20 cellular contexts compared by ENCODE assay signal in the genomic region with DNA sequence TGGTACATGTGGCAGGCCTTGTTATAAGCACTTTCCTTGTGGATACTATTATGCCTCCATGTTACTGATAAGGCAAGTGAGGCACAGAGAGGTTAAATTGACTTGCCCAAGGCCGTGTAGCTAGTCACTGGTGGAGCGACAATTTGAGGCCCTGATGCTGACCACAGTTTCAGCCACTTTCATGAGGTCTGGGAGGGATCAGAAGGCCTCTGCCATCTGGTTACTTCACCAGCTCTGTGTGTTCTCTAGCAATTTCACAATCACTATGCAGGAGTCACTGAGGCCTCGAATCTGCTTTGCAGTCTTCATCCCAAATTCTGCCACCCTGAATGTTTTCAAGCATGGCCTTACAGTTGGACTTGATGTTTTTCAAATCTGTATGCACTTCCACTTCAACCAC. TPM values are rescaled to one million over a fixed set of nuclear protein-coding genes. Genes with fewer than 3 reads are reported as not detected.
DNase-seq lines count a peak whose midpoint lies in the region; ATAC-seq, FAIRE-seq and TF ChIP-seq lines count a peak whose summit lies in the region.
"Had no signal": no experiment of that assay in that cellular context is flagged by ENCODE, and none has a peak within 500 bp of the region (broad histone marks: within the 10 kb centered on the region; RNA-seq: fewer than 3 reads in every experiment).

No MANE protein-coding gene starts in this region.

- intact Hi-C loops in MCF 10A (cut with micrococcal nuclease) (no loop called here), mammary epithelial cell (cut with micrococcal nuclease) (no loop called here), GM12878 (cut with micrococcal nuclease; ENCODE audit: unreplicated experiment) (no loop called here)

- 92% methylated on average over 3 of the region's 3 CpGs for WGBS in mammary epithelial cell (ENCODE audit: low coverage, missing lambda C conversion rate)
- 95% methylated on average over 3 of the region's 3 CpGs for WGBS in GM12878 (ENCODE audit: insufficient coverage, insufficient replicate concordance, low lambda C conversion rate, missing lambda C conversion rate)

- in situ Hi-C loops in mammary epithelial cell (cut with MboI; ENCODE audit: low sequenced_read_pairs in 2 of 2) (no loop called here), GM12878 (cut with MboI) (no loop called here), GM13976 (cut with MboI; ENCODE audit: low sequenced_read_pairs, unreplicated experiment) (loop anchor here (25.0 kb wide), 1 partner anchor 375 kb away; no protein-coding TSS in a partner anchor)

- FAIRE-seq in GM12878 (lab: Jason Lieb, UNC) (peak; percentile 65), H54 (lab: Jason Lieb, UNC) (no peak)

- H3K4me2 ChIP-seq in mammary epithelial cell (ENCODE audit: insufficient read depth, low read depth, low read length): no peak overlapping the region
- peak overlapping the region; percentile 40; the same call in 1 of the 2 replicates for H3K4me2 ChIP-seq in MM.1S (ENCODE audit: low read depth, low read length)
- no peak overlapping the region for H3K4me2 ChIP-seq in GM12878 (ENCODE audit: control insufficient read depth, insufficient read depth)

- H2AFZ ChIP-seq in mammary epithelial cell (ENCODE audit: low read depth, low read length) (no peak overlapping the region), MM.1S (ENCODE audit: low read length) (no peak overlapping the region), GM12878 (ENCODE audit: control insufficient read depth, low read depth, low read length) (no peak overlapping the region)

- TF ChIP-seq CTCF in MCF 10A (IDR thresholded peaks at IDR 0.05; ENCODE audit: unreplicated experiment) (no peak), mammary epithelial cell (conservative IDR thresholded peaks at IDR 0.05 in 1 of 2, IDR thresholded peaks at IDR 0.05 in 1 of 2; ENCODE audit: extremely low read depth in 1 of 2, insufficient read depth in 1 of 2, low read depth in 1 of 2, low read length in 2 of 2) (no peak), MM.1S (IDR thresholded peaks at IDR 0.05; ENCODE audit: low read length) (no peak), GM12878 (IDR thresholded peaks at IDR 0.05 in 2 of 3, conservative IDR thresholded peaks at IDR 0.05 in 1 of 3; ENCODE audit: control insufficient read depth in 2 of 3, extremely low read depth in 1 of 3, insufficient read depth in 1 of 3, low read depth in 3 of 3, low read length in 3 of 3) (no peak), GM13976 (IDR thresholded peaks at IDR 0.05; ENCODE audit: borderline replicate concordance, control extremely low read depth, extremely low read depth, insufficient read depth, missing control alignments) (no peak)

- H3K9me2 ChIP-seq in MM.1S (replicated peaks; ENCODE audit: insufficient read depth, low read length): no peaks in the 10 kb centered on the region

- dilution Hi-C loops in mammary epithelial cell (cut with HindIII; ENCODE audit: low sequenced_read_pairs): no loop called here

- H3K79me2 ChIP-seq in mammary epithelial cell (ENCODE audit: insufficient read depth, low read length) (no peaks in the 10 kb centered on the region), MM.1S (ENCODE audit: low read length) (0 out of 2 replicates have a peak, but pooled peaks cover 8% of the 10 kb centered on the region), GM12878 (ENCODE audit: control insufficient read depth, insufficient read depth, low read length) (no peaks in the 10 kb centered on the region)

- H4K20me1 ChIP-seq in mammary epithelial cell (ENCODE audit: insufficient read depth, low read length): no peaks in the 10 kb centered on the region
- H4K20me1 ChIP-seq in MM.1S (ENCODE audit: insufficient read depth, low read length): no peaks in the 10 kb centered on the region
- H4K20me1 ChIP-seq in GM12878 (ENCODE audit: control insufficient read depth, insufficient read depth): no peaks in the 10 kb centered on the region

- H3K27ac ChIP-seq in mammary epithelial cell (ENCODE audit: insufficient read depth, low read depth, low read length): no peak overlapping the region
- peak overlapping the region; percentile 51; the same call in 1 of the 2 replicates for H3K27ac ChIP-seq in MM.1S (ENCODE audit: low read length)
- no peak overlapping the region for H3K27ac ChIP-seq in GM12878 (ENCODE audit: control insufficient read depth, insufficient read depth)
- H3K27ac ChIP-seq: tibial nerve had no signal

- no peaks in the 10 kb centered on the region for H3K9me3 Mint-ChIP-seq in MCF 10A (ENCODE audit: unreplicated experiment)
- H3K9me3 Mint-ChIP-seq: activated T-cell treated with anti-CD3 and anti-CD28 coated beads, Interleukin-2, amount 50 U/mL, for 4 hours; CD8-positive, alpha-beta memory T cell; central memory CD8-positive, alpha-beta T cell; H9; immature natural killer cell had no signal

- DNase-seq in MCF 10A (ENCODE audit: unreplicated experiment) (peak; percentile 5), mammary epithelial cell (no peak), MM.1S (peak; percentile 87), GM12878 (ENCODE audit: low read depth, low spot score) (no peak), renal cortical epithelial cell (ENCODE audit: low read depth) (peak; percentile 15), NCI-H524 (lab: John Stamatoyannopoulos, UW) (no peak), H54 (ENCODE audit: insufficient read length, low spot score) (no peak), GM13976 (ENCODE audit: low spot score) (no peak)
- DNase-seq: activated T-cell treated with anti-CD3 and anti-CD28 coated beads, Interleukin-2, amount 50 U/mL, for 4 hours; CD8-positive, alpha-beta memory T cell; H9; immature natural killer cell; KBM-7; NCI-H1930; NCI-H526; nucleus accumbens; stimulated activated CD4-positive, alpha-beta T cell treated with anti-CD3 and anti-CD28 coated beads, Interleukin-4, amount 100 ng/mL, for 1 hour; T-helper 17 cell had no signal

- POLR2A ChIA-PET in MCF 10A (lab: Yijun Ruan, JAX) (interaction anchor here (0.6 kb wide), 1 partner anchor 175 kb away, joined by 4 read pairs; a partner anchor contains a TSS), GM12878 (lab: Charles Lee) (no interaction called here)

- TF ChIP-seq RAD21 in GM12878 (IDR thresholded peaks at IDR 0.05; ENCODE audit: insufficient read depth, low read depth, low read length): no peak

- H3K9ac ChIP-seq in mammary epithelial cell (ENCODE audit: insufficient read depth, low read length): no peak overlapping the region
- no peak overlapping the region for H3K9ac ChIP-seq in MM.1S (ENCODE audit: low read length)
- no peak overlapping the region for H3K9ac ChIP-seq in GM12878 (ENCODE audit: control insufficient read depth, insufficient read depth, low read length)

- CTCF ChIA-PET in MCF 10A (lab: Yijun Ruan, JAX) (no interaction called here), mammary epithelial cell (lab: Charles Lee; ENCODE audit: low non-redundant PET) (no interaction called here), GM12878 (lab: Yijun Ruan, JAX) (interaction anchor here (0.6 kb wide), 1 partner anchor 30 kb away, joined by 3 read pairs; no protein-coding TSS in a partner anchor)

- H3K36me3 Mint-ChIP-seq in MCF 10A (ENCODE audit: insufficient read depth, unreplicated experiment): peaks cover 16% of the 10 kb centered on the region

- H3K4me1 ChIP-seq in mammary epithelial cell (ENCODE audit: insufficient read depth, low read length): no peaks in the 10 kb centered on the region
- peaks cover 42% of the 10 kb centered on the region for H3K4me1 ChIP-seq in MM.1S (ENCODE audit: low read length)
- no peaks in the 10 kb centered on the region for H3K4me1 ChIP-seq in GM12878 (ENCODE audit: control insufficient read depth, insufficient read depth, low read length)

- peaks cover 7% of the 10 kb centered on the region for H3K4me1 Mint-ChIP-seq in MCF 10A (ENCODE audit: insufficient read depth, unreplicated experiment)
- H3K4me1 Mint-ChIP-seq: H9 had no signal

- no peaks in the 10 kb centered on the region for H3K27me3 Mint-ChIP-seq in MCF 10A (ENCODE audit: insufficient read depth, unreplicated experiment)
- H3K27me3 Mint-ChIP-seq: CD8-positive, alpha-beta memory T cell; central memory CD8-positive, alpha-beta T cell; T-helper 17 cell had no signal

- SMC1A ChIA-PET in GM12878 (lab: Charles Lee; ENCODE audit: uncharacterized antibody, unreplicated experiment): interaction anchor here (0.8 to 1.6 kb wide), 2 partner anchors 9 to 14 kb away, joined by 3 to 7 read pairs; no protein-coding TSS in a partner anchor

- RAD21 ChIA-PET in GM12878 (lab: Charles Lee; ENCODE audit: unreplicated experiment): interaction anchor here (0.9 kb wide), 1 partner anchor 9 kb away, joined by 3 read pairs; a partner anchor contains a TSS

- no peak overlapping the region for H3K4me3 Mint-ChIP-seq in MCF 10A (ENCODE audit: unreplicated experiment)
- H3K4me3 Mint-ChIP-seq: activated T-cell treated with anti-CD3 and anti-CD28 coated beads, Interleukin-2, amount 50 U/mL, for 4 hours; CD8-positive, alpha-beta memory T cell; central memory CD8-positive, alpha-beta T cell; H9; immature natural killer cell; T-helper 17 cell had no signal

- no peak overlapping the region for H3K27ac Mint-ChIP-seq in MCF 10A (ENCODE audit: low read depth, unreplicated experiment)
- H3K27ac Mint-ChIP-seq: CD8-positive, alpha-beta memory T cell; H9; T-helper 17 cell had no signal

- BruUV-seq in MCF 10A (replicated peaks; lab: Mats Ljungman, UMichigan) (no TSS peak), mammary epithelial cell (replicated peaks; lab: Mats Ljungman, UMichigan) (no TSS peak), GM12878 (replicated peaks; lab: Mats Ljungman, UMichigan) (no TSS peak)

- H3K36me3 ChIP-seq in mammary epithelial cell (ENCODE audit: insufficient read depth, low read length): peaks cover 3% of the 10 kb centered on the region
- H3K36me3 ChIP-seq in MM.1S (replicated peaks; ENCODE audit: insufficient read depth, low read length): 0 out of 2 replicates have a peak, but pooled peaks cover 2% of the 10 kb centered on the region
- peaks cover 0 to 2% of the 10 kb centered on the region in 2 experiments; a peak in 2 of 4 replicates for H3K36me3 ChIP-seq in GM12878 (ENCODE audit: control insufficient read depth in 2 of 2, insufficient read depth in 2 of 2, low read length in 1 of 2)

- no peaks in the 10 kb centered on the region for H3K27me3 ChIP-seq in mammary epithelial cell (ENCODE audit: insufficient read depth, low read length)
- H3K27me3 ChIP-seq in MM.1S (replicated peaks; ENCODE audit: insufficient read depth, low read length): no peaks in the 10 kb centered on the region
- no peaks in the 10 kb centered on the region for H3K27me3 ChIP-seq in GM12878 (replicated peaks in 1 of 2; ENCODE audit: control insufficient read depth in 2 of 2, insufficient read depth in 2 of 2, low read length in 1 of 2)
- H3K27me3 ChIP-seq: tibial nerve had no signal

- H3K9me3 ChIP-seq in mammary epithelial cell (replicated peaks; ENCODE audit: insufficient read depth, low read length) (no peaks in the 10 kb centered on the region), MM.1S (replicated peaks; ENCODE audit: insufficient read depth, low read length) (no peaks in the 10 kb centered on the region), GM12878 (replicated peaks; ENCODE audit: control insufficient read depth, insufficient read depth, low read length) (no peaks in the 10 kb centered on the region)
- H3K9me3 ChIP-seq: tibial nerve had no signal

- ATAC-seq in GM12878: peak; percentile 67
- ATAC-seq: activated T-cell treated with anti-CD3 and anti-CD28 coated beads, Interleukin-2, amount 50 U/mL, for 4 hours; T-helper 17 cell had no signal

- no peak for TF ChIP-seq EP300 in GM12878 (IDR thresholded peaks at IDR 0.05; ENCODE audit: borderline replicate concordance in 1 of 2, control insufficient read depth in 1 of 2, low read depth in 2 of 2, low read length in 2 of 2)

- H3K4me3 ChIP-seq in mammary epithelial cell (replicated peaks in 1 of 3; ENCODE audit: insufficient read depth in 1 of 3, low read depth in 2 of 3, low read length in 3 of 3) (no peak overlapping the region), MM.1S (ENCODE audit: low read length) (no peak overlapping the region), GM12878 (no peak overlapping the region)
- H3K4me3 ChIP-seq: tibial nerve had no signal

- H3F3A ChIP-seq in MM.1S (ENCODE audit: insufficient read depth, low read length): peaks cover 22% of the 10 kb centered on the region

- TF ChIP-seq POLR2A in GM12878 (IDR thresholded peaks at IDR 0.05; ENCODE audit: low read depth, low read length): no peak
- no peak for TF ChIP-seq POLR2A in H54 (IDR thresholded peaks at IDR 0.05; ENCODE audit: low read depth, low read length)

RNA-seq across cellular contexts. Expression of a gene that starts 9.1 kb away (rescaled TPM):
- total RNA-seq in MCF 10A (2022): 0.54 and 0.61 TPM in 2 replicates
- total RNA-seq in mammary epithelial cell: 1 to 10 TPM in 1 of 2 donors, under 1 TPM in 1; 0.38 to 1.2 TPM
- 0.12 TPM for polyA plus RNA-seq in mammary epithelial cell
- not detected for polyA minus RNA-seq in mammary epithelial cell
- total RNA-seq in GM12878 (2013; cell fraction: nucleolus; rRNA removed): 21.8 and 23.5 TPM in 2 replicates
- total RNA-seq in GM12878 (2014; rRNA removed): 1.3 and 1.4 TPM in 2 replicates
- total RNA-seq in GM12878 (2014; rRNA removed; fragmentation: Illumina TruSeq; extraction: Trizol): 1.5 and 2.3 TPM in 2 replicates
- total RNA-seq in GM12878 (2021): 0.53 and 0.74 TPM in 2 replicates
- polyA plus RNA-seq in GM12878 (2011; ENCODE audit: low read depth): not detected
- polyA plus RNA-seq in GM12878 (2011; rRNA removed): 0.35 and 0.88 TPM in 2 replicates
- polyA plus RNA-seq in GM12878 (2011; cell fraction: cytosol; rRNA removed): 0.07 and 0.12 TPM in 2 replicates
- 0.57 and 0.64 TPM in 2 replicates for polyA plus RNA-seq in GM12878 (2011; cell fraction: nucleus; rRNA removed)
- polyA plus RNA-seq in GM12878 (2012): 0.66 and 0.95 TPM in 2 replicates
- 0.79 TPM in 1 of 2 replicates, not detected in the other for polyA plus RNA-seq in GM12878 (2014; fragmentation: Illumina TruSeq; extraction: Trizol)
- 1 to 10 TPM in 1 of 2 experiments, under 1 TPM in 1; 0.88 to 1.2 TPM for polyA plus RNA-seq in GM12878 (2014; fragmentation: Nextera tagmentation; extraction: Ambion mirVana)
- polyA plus RNA-seq in GM12878 (2014; rRNA removed): 0.61 and 0.84 TPM in 2 replicates
- polyA plus RNA-seq in GM12878 (2016; fragmentation: Nextera tagmentation; extraction: Ambion mirVana): 1 to 10 TPM in 1 of 2 experiments, under 1 TPM in 1; 0.76 to 1.2 TPM
- polyA minus RNA-seq in GM12878 (2011; rRNA and poly(A)+ RNA removed): 3.7 and 4.3 TPM in 2 replicates
- polyA minus RNA-seq in GM12878 (2011; cell fraction: cytosol; rRNA and poly(A)+ RNA removed): not detected in 2 replicates
- polyA minus RNA-seq in GM12878 (2011; cell fraction: nucleus; rRNA and poly(A)+ RNA removed): 4.6 and 5.2 TPM in 2 replicates
- total RNA-seq in renal cortical epithelial cell: 0.52 and 1.7 TPM in 2 replicates

Comparison
In these comparisons a context has a peak if more than half of its experiments do, and no peak if none do; other contexts are left out.
1. DNase-seq: peak in MCF 10A (single experiment), MM.1S (single experiment) and renal cortical epithelial cell (single experiment); none in mammary epithelial cell (single experiment), GM12878 (single experiment), NCI-H524 (0 of 2), H54 (single experiment) and GM13976 (single experiment).